ENCODE assay signal across 8 cellular contexts in genomic region chr10:102826148-102826796, GRCh38. TPM values are rescaled to one million over a fixed set of nuclear protein-coding genes. Genes with fewer than 3 reads are reported as not detected.
"Had no signal": no experiment of that assay in that cellular context is flagged by ENCODE, and none has a peak within 500 bp of the region (broad histone marks: within the 10 kb centered on the region; RNA-seq: fewer than 3 reads in every experiment).

No MANE protein-coding gene starts in this region.

- H3K4me3 Mint-ChIP-seq: IgD-negative memory B cell had no signal

- H3K4me1 Mint-ChIP-seq: IgD-negative memory B cell had no signal

- H3K9me3 Mint-ChIP-seq: IgD-negative memory B cell had no signal

- H3K27ac ChIP-seq: HL-60 had no signal

- DNase-seq: IMR-90, KBM-7 had no signal

- ATAC-seq: HepG2, K562 had no signal

- H3K4me3 ChIP-seq: K562 had no signal

RNA-seq across cellular contexts. Expression of gene CYP17A1, which starts 10.9 kb away (rescaled TPM):
- total RNA-seq: HT-29, HT1080, IMR-90 had no signal
- polyA plus RNA-seq: IMR-90, K562 had no signal

RNA-seq across cellular contexts. Expression of gene AS3MT, which starts 43.0 kb away (rescaled TPM):
- total RNA-seq: HT-29 had no signal
- polyA plus RNA-seq: IgD-negative memory B cell had no signal
